8 cellular contexts compared by ENCODE assay signal in genomic region chr14:106661561-106661960, GRCh38.
A peak's percentile ranks its signal among the peaks of the same experiment; 100 is the strongest.
DNase-seq lines count a peak whose midpoint lies in the region; ATAC-seq and TF ChIP-seq lines count a peak whose summit lies in the region.
"Not testable (repeated sequence)": the region's sequence is repeated elsewhere in the genome, so short reads cannot be mapped to it uniquely, and the experiment has no call there.

No MANE protein-coding gene starts in this region.

- H3K36me3 ChIP-seq in SU-DHL-6 (ENCODE audit: low read length); effector memory CD4-positive, alpha-beta T cell (ENCODE audit: control insufficient read depth, insufficient read depth, low read length); upper lobe of right lung: not testable (repeated sequence)

- H3F3A ChIP-seq in SU-DHL-6 (ENCODE audit: insufficient read depth), result peaks cover 23% of the 10 kb centered on the region

- H3K27me3 Mint-ChIP-seq in natural killer cell (ENCODE audit: low read depth in 2 of 2), result peaks cover 7 to 22% of the 10 kb centered on the region in 2 donors

- H3K4me3 ChIP-seq in GM12865 (ENCODE audit: low read depth, low read length); SU-DHL-6 (ENCODE audit: insufficient read depth, low read length, poor library complexity, severe bottlenecking); effector memory CD4-positive, alpha-beta T cell (ENCODE audit: insufficient read depth, low read depth, low read length, poor library complexity, severe bottlenecking); upper lobe of right lung: not testable (repeated sequence)

- H3K4me3 Mint-ChIP-seq in natural killer cell, result not testable (repeated sequence)

- ATAC-seq in HG03571 (IDR thresholded peaks at IDR 0.05; ENCODE audit: unreplicated experiment), result peak; percentile 51
- ATAC-seq in natural killer cell, result peak; percentile 78 to 85 (median 84)
- ATAC-seq in upper lobe of right lung, result peak; percentile 57

- H3K27ac Mint-ChIP-seq in natural killer cell, result not testable (repeated sequence)

- TF ChIP-seq CTCF in GM12865 (IDR thresholded peaks at IDR 0.05; ENCODE audit: insufficient read depth, low read depth, low read length, missing control alignments), result peak; percentile 44
- peak; percentile 48 for TF ChIP-seq CTCF in SU-DHL-6 (IDR thresholded peaks at IDR 0.05; ENCODE audit: insufficient read depth, low read length, poor library complexity, severe bottlenecking)
- peak; percentile 59 for TF ChIP-seq CTCF in natural killer cell (IDR thresholded peaks at IDR 0.05)
- TF ChIP-seq CTCF in upper lobe of right lung (IDR thresholded peaks at IDR 0.05), result peak; percentile 32

- not testable (repeated sequence) for H3K36me3 Mint-ChIP-seq in natural killer cell

- not testable (repeated sequence) for H3K9me2 ChIP-seq in SU-DHL-6 (replicated peaks; ENCODE audit: insufficient read depth, low read length)

- not testable (repeated sequence) for H3K9ac ChIP-seq in SU-DHL-6 (ENCODE audit: low read length)

- H3K9me3 Mint-ChIP-seq in natural killer cell, result not testable (repeated sequence)

- H3K9me3 ChIP-seq in SU-DHL-6 (ENCODE audit: insufficient read depth, low read length), result peaks cover 20% of the 10 kb centered on the region
- not testable (repeated sequence) for H3K9me3 ChIP-seq in effector memory CD4-positive, alpha-beta T cell (ENCODE audit: control insufficient read depth, low read length); upper lobe of right lung

- not testable (repeated sequence) for H3K79me2 ChIP-seq in SU-DHL-6 (ENCODE audit: insufficient read depth, low read length)

- not testable (repeated sequence) for H2AFZ ChIP-seq in SU-DHL-6 (ENCODE audit: low read depth, low read length, severe bottlenecking)

- H3K27ac ChIP-seq in SU-DHL-6 (ENCODE audit: low read depth, low read length); effector memory CD4-positive, alpha-beta T cell (ENCODE audit: insufficient read depth, low read length, poor library complexity, severe bottlenecking); upper lobe of right lung: not testable (repeated sequence)

- intact Hi-C loops in natural killer cell (cut with micrococcal nuclease), result loop anchor here (2.0 kb wide), 1 partner anchor 77 kb away; no protein-coding TSS in a partner anchor
- intact Hi-C loops in upper lobe of right lung (cut with DNase I), result not testable (repeated sequence)

- peaks cover 25% of the 10 kb centered on the region in 2 donors for H3K4me1 Mint-ChIP-seq in natural killer cell

- DNase-seq in GM12865 (ENCODE audit: low read depth), result peak; percentile 68
- peak; percentile 66 for DNase-seq in NCI-H2107 treated with DMSO at 0.1 percent for 48 hours (lab: John Stamatoyannopoulos, UW; ENCODE audit: unreplicated experiment)
- DNase-seq in activated T-cell treated with anti-CD3 and anti-CD28 coated beads for 48 hours (ENCODE audit: low read depth), result peak; percentile 12
- DNase-seq in effector memory CD4-positive, alpha-beta T cell, result peak in 2 of 3 donors; percentile 13 to 18
- DNase-seq in natural killer cell, result peak; percentile 31
- not testable (repeated sequence) for DNase-seq in upper lobe of right lung

- H3K4me1 ChIP-seq in effector memory CD4-positive, alpha-beta T cell (ENCODE audit: control insufficient read depth, insufficient read depth, low read length, poor library complexity, severe bottlenecking); upper lobe of right lung: not testable (repeated sequence)

- not testable (repeated sequence) for H4K20me1 ChIP-seq in SU-DHL-6 (ENCODE audit: low read depth, low read length)

- H3K4me2 ChIP-seq in SU-DHL-6 (ENCODE audit: low read depth, low read length, poor library complexity, severe bottlenecking), result not testable (repeated sequence)

- not testable (repeated sequence) for H3K27me3 ChIP-seq in SU-DHL-6 (ENCODE audit: low read length); effector memory CD4-positive, alpha-beta T cell (replicated peaks; ENCODE audit: control insufficient read depth, insufficient read depth, low read length, poor library complexity, severe bottlenecking); upper lobe of right lung
